8 cellular contexts compared by ENCODE assay signal in the genomic region with DNA sequence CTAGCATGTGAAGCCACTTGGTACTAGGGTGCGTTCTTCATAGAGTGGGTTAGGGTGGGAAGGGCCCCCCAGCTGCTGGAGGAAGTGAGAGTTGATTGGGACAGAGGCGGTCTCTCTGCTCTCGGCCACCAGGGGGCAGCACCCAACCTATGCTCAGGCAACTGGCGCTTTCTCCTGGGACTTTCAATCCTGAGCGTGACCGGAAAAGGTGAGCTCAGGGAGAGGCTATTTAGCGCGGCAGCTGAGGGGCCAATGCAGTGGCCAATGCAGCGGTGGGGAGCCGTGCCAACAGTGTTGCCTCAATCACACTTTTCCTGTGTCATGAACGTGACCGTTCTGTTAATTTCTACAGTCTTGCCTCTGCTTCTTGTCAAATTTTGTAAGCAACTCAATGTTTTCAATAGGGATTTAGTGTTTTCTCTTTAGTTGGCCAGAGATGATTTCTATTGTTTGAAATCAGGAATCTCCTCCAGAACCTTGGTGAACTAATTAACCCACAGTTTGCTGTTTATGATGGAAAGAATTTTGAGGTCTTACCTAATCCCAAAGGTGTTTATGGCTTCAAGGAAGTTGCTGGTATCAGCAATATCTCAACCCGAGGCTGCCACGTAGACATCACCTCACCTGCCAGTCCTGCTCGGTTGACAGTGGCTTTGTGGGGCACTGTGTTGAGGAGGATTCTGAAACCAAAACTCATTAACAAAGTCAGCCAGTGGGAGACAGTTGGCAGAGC.
DNase-seq lines count a peak whose midpoint lies in the region.

No MANE protein-coding gene starts in this region.

- DNase-seq in GM03348 (ENCODE audit: low spot score) (peak; percentile 86), HCEC 1CT (peak; percentile 65), NCI-H1105 treated with DMSO at 0.1 percent for 48 hours (lab: John Stamatoyannopoulos, UW) (peak; percentile 51), cerebellum (ENCODE audit: low spot score) (peak; percentile 50), left kidney (ENCODE audit: low read depth, low spot score) (peak; percentile 89), NCI-H345 (lab: John Stamatoyannopoulos, UW) (no peak)
- DNase-seq in activated CD4-positive, CD25-positive, alpha-beta regulatory T cell treated with anti-CD3 and anti-CD28 coated beads, Interleukin-2, amount 50 U/mL, for 72 hours: peak; percentile 66
- DNase-seq in stimulated activated CD4-positive, alpha-beta T cell treated with anti-CD3 and anti-CD28 coated beads, Interleukin-2, amount 100 ng/mL, for 24 hours: peak; percentile 58 to 69
